ENCODE assay signal across 8 cellular contexts in the genomic region with DNA sequence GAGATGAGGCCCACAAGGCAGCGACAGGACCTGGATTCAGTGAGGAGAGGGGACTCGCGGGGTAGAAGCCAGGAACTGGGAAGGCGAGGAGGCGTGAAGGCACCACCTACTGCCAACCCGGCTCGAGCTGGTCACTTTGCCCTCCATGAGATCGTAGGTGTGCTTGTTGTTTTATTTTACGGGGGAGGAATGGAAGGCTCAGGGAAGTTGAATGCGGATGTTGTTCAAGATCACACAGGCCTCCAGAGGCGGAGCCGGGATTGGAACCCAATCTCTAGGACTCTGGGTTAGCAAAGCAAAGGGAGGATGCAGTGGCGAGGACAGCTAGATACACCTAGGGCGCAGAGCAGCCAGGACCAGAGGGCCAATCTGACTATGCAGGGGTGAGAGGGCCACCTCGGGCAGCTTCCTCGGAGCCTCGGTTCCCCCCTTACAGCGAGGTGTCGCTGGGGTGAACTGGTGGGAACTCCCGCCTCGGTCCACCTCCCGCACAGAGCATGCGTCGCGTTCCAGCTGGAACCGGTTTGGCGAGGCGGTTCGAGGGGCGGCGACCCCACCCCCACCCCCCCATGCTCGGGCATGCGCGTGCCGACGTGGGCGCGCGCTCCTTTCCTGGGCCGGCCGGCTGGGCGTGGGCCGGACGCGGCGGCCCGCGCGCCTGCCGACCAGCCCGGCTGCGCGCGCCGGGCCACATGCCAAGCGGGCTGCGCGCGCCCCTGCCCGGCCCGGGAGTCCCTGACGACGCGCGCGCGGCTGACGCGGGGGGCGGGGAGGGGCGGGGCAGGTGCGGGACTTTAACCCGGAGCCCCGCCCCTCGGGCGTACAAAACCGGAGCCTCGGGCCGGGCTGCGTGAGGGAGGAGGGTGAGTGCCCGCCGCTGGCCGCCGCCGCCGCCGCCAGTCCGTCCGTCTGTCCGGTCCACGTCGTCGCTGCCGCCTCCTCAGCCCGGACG.
A peak's percentile ranks its signal among the peaks of the same experiment; 100 is the strongest.
DNase-seq lines count a peak whose midpoint lies in the region; ATAC-seq and TF ChIP-seq lines count a peak whose summit lies in the region.

No MANE protein-coding gene starts in this region.

- peaks cover 41% of the 10 kb centered on the region for H3K4me1 ChIP-seq in body of pancreas
- H3K4me1 ChIP-seq in iPS-15b (ENCODE audit: control insufficient read depth, insufficient read depth, low read length) = peaks cover 23% of the 10 kb centered on the region

- DNase-seq in 8988T (peak; percentile 94), NCI-H2081 (lab: John Stamatoyannopoulos, UW) (peak; percentile 89 to 93), UCSD-AML1 (lab: John Stamatoyannopoulos, UW; ENCODE audit: unreplicated experiment) (peak; percentile 93), body of pancreas (peak; percentile 95 to 97 (median 96)), skeletal muscle cell (ENCODE audit: low read depth) (peak; percentile 60)

- ATAC-seq in GM18519 (IDR thresholded peaks at IDR 0.05; ENCODE audit: low FRiP score, unreplicated experiment) = peak; percentile 42
- peak; percentile 65 for ATAC-seq in HG03039 (IDR thresholded peaks at IDR 0.05; ENCODE audit: unreplicated experiment)
- ATAC-seq in body of pancreas = peak; percentile 92

- H3K9me3 ChIP-seq in body of pancreas (no peaks in the 10 kb centered on the region), iPS-15b (ENCODE audit: control insufficient read depth, insufficient read depth, low read length) (no peaks in the 10 kb centered on the region)

- peak overlapping the region; percentile 48 for H3K9ac ChIP-seq in iPS-15b (ENCODE audit: low read depth, low read length)

- H3K27me3 ChIP-seq in body of pancreas = no peaks in the 10 kb centered on the region
- no peaks in the 10 kb centered on the region for H3K27me3 ChIP-seq in iPS-15b (ENCODE audit: control insufficient read depth, insufficient read depth, low read length)

- WGBS in body of pancreas, 2 donors = 12 to 41% methylated on average over 7 to 58 of the region's 96 CpGs

- TF ChIP-seq CTCF in body of pancreas (IDR thresholded peaks at IDR 0.05) = peak in 4 of 7 experiments; percentile 7 to 48 (median 26)

- H3K4me3 ChIP-seq in body of pancreas (no peak overlapping the region), iPS-15b (ENCODE audit: low read depth, low read length) (peak overlapping the region; percentile 36), skeletal muscle cell (ENCODE audit: low read depth, low read length) (peak overlapping the region; percentile 40)

- no peaks in the 10 kb centered on the region for H3K36me3 ChIP-seq in body of pancreas (replicated peaks in 1 of 2; ENCODE audit: insufficient read depth in 1 of 2, low read depth in 2 of 2)
- no peaks in the 10 kb centered on the region for H3K36me3 ChIP-seq in iPS-15b (ENCODE audit: control insufficient read depth, insufficient read depth, low read length)

- intact Hi-C loops in body of pancreas (cut with DNase I) = no loop called here

- H3K27ac ChIP-seq in body of pancreas = peak overlapping the region; percentile 93 to 97 (median 95)

- TF ChIP-seq POLR2A in body of pancreas (IDR thresholded peaks at IDR 0.05) = peak; percentile 84 to 93 (median 86)

Comparison
In these comparisons a context has a peak if more than half of its experiments do, and no peak if none do; other contexts are left out.
1. ATAC-seq: peak in every context shown above with its lines; median percentile 92 in body of pancreas; 65 in HG03039; 42 in GM18519.
2. H3K4me3 ChIP-seq: peak in iPS-15b (single experiment) and skeletal muscle cell (single experiment); none in body of pancreas (0 of 2).
3. Peak in every context shown above with its lines, with median percentiles within 50 percentile points of each other: DNase-seq.